9 cellular contexts compared by ENCODE assay signal in the genomic region with DNA sequence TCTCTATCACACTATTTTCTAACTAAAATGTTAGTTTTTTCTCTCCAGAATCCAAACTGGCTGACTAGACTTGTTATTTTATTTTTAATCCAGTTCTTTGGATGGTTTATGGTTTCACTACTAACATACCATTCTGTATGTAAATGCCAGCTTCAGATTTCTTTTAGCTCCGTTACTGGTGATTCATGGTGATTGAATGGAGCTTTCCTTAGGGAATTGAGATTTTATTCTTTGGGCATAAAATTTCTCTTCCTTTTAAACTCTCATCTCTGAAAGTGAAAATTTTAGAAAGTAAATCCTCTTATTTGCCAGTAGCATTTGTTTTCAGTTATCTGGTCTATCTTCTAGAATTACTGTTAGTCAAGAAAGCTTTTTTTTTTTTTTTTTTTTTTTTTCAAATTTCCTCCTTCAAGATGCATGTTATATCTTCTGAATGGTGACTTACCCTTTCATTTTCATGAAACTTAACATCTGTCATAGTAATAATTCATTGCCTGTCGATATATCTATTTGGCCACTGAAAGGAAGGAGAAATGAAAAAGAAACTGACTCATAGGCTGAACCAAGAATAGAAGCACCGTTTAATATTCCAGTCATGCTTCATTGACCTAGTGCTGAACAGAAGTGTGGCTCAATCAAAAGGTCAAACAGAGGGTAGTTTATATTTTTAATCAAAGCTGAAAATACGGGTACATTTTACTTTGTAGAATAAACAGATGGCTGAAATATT. TPM values are rescaled to one million over a fixed set of nuclear protein-coding genes. Genes with fewer than 3 reads are reported as not detected.
DNase-seq lines count a peak whose midpoint lies in the region; ATAC-seq and TF ChIP-seq lines count a peak whose summit lies in the region.
"Had no signal": no experiment of that assay in that cellular context is flagged by ENCODE, and none has a peak within 500 bp of the region (broad histone marks: within the 10 kb centered on the region; RNA-seq: fewer than 3 reads in every experiment).

No MANE protein-coding gene starts in this region.

- peak overlapping the region; percentile 90 for H3K27ac Mint-ChIP-seq in chondrocyte (ENCODE audit: unreplicated experiment)
- H3K27ac Mint-ChIP-seq in endodermal cell = no peak overlapping the region

- H3K9me3 Mint-ChIP-seq in chondrocyte (ENCODE audit: low read depth) (no peaks in the 10 kb centered on the region), endodermal cell (no peaks in the 10 kb centered on the region)

- no peak overlapping the region for H4K8ac ChIP-seq in IMR-90 (ENCODE audit: low read depth in 2 of 2, low read length in 2 of 2)

- POLR2A ChIA-PET in IMR-90 (lab: Charles Lee; ENCODE audit: unreplicated experiment) = no interaction called here

- intact Hi-C loops in IMR-90 (cut with micrococcal nuclease) = no loop called here

- no peak for TF ChIP-seq CTCF in IMR-90 (conservative IDR thresholded peaks at IDR 0.05; ENCODE audit: low read depth, low read length)
- no peak for TF ChIP-seq CTCF in chondrocyte (IDR thresholded peaks at IDR 0.05)
- no peak for TF ChIP-seq CTCF in endodermal cell (conservative IDR thresholded peaks at IDR 0.05)
- no peak for TF ChIP-seq CTCF in suprapubic skin (IDR thresholded peaks at IDR 0.05)

- no peaks in the 10 kb centered on the region for H3K27me3 ChIP-seq in IMR-90 (ENCODE audit: control insufficient read depth, insufficient read depth, low read length)
- H3K27me3 ChIP-seq in endodermal cell (ENCODE audit: control insufficient read depth, insufficient read depth, low read length, poor library complexity, severe bottlenecking) = peaks cover 41% of the 10 kb centered on the region
- H3K27me3 ChIP-seq in suprapubic skin = no peaks in the 10 kb centered on the region

- peaks cover 2 to 4% of the 10 kb centered on the region in 2 experiments; a peak in 3 of 4 replicates for H3K79me1 ChIP-seq in IMR-90 (ENCODE audit: low read depth in 1 of 2, low read length in 2 of 2)

- WGBS in IMR-90 (ENCODE audit: extremely low coverage in 2 of 2, insufficient read length in 1 of 2), 2 experiments = 40% methylated on average over 1 of the region's 4 CpGs; no CpG with 5 or more reads in 1 of the 2 experiments
- WGBS in endodermal cell (ENCODE audit: insufficient coverage in 1 of 2, insufficient read length in 1 of 2), 2 experiments = 82 to 94% methylated on average over 2 to 4 of the region's 4 CpGs
- WGBS in suprapubic skin = 36% methylated on average over 4 of the region's 4 CpGs

- H3K4ac ChIP-seq in IMR-90 (ENCODE audit: low read depth, low read length) = no peak overlapping the region

- H2AFZ ChIP-seq in IMR-90 (replicated peaks; ENCODE audit: low read length, poor library complexity) = no peak overlapping the region

- no peak for TF ChIP-seq POLR2A in IMR-90 (IDR thresholded peaks at IDR 0.05; ENCODE audit: low read depth, low read length)
- no peak for TF ChIP-seq POLR2A in suprapubic skin (IDR thresholded peaks at IDR 0.05)

- H3K36me3 Mint-ChIP-seq in chondrocyte (ENCODE audit: low read depth) = peaks cover 1% of the 10 kb centered on the region
- no peaks in the 10 kb centered on the region for H3K36me3 Mint-ChIP-seq in endodermal cell (ENCODE audit: low read depth)

- DNase-seq in IMR-90 = peak; percentile 53
- no peak for DNase-seq in chondrocyte (ENCODE audit: low spot score)
- DNase-seq in mucosa of gallbladder (ENCODE audit: low spot score) = no peak
- DNase-seq in HT-29 (ENCODE audit: low spot score) = no peak
- DNase-seq in endodermal cell = no peak
- DNase-seq in suprapubic skin (ENCODE audit: low spot score in 2 of 2) = no peak

- H3K4me1 ChIP-seq in IMR-90 (ENCODE audit: control insufficient read depth, insufficient read depth, low read length) = peaks cover 4% of the 10 kb centered on the region
- no peaks in the 10 kb centered on the region for H3K4me1 ChIP-seq in endodermal cell (ENCODE audit: control insufficient read depth, insufficient read depth, low read length)
- H3K4me1 ChIP-seq in suprapubic skin = peaks cover 30% of the 10 kb centered on the region

- H2BK120ac ChIP-seq in IMR-90 (ENCODE audit: low read depth, low read length) = no peak overlapping the region

- no peak overlapping the region for H4K91ac ChIP-seq in IMR-90 (ENCODE audit: insufficient read depth, low read depth, low read length)

- no peak overlapping the region for H2BK20ac ChIP-seq in IMR-90 (ENCODE audit: low read depth, low read length)

- no peak overlapping the region for H2AK5ac ChIP-seq in IMR-90 (ENCODE audit: low read depth, low read length)

- H3K9ac ChIP-seq in IMR-90 (ENCODE audit: low read depth, low read length) (no peak overlapping the region), endodermal cell (ENCODE audit: extremely low read depth, low read length, poor library complexity, severe bottlenecking) (no peak overlapping the region)

- H3K4me3 ChIP-seq in IMR-90 (ENCODE audit: insufficient read depth, low read depth, low read length) (no peak overlapping the region), endodermal cell (ENCODE audit: low read length) (no peak overlapping the region), suprapubic skin (no peak overlapping the region)

- no peak overlapping the region for H3K14ac ChIP-seq in IMR-90 (replicated peaks; ENCODE audit: low read depth, low read length)

- H4K20me1 ChIP-seq in IMR-90 (ENCODE audit: insufficient read depth, low read length) = no peaks in the 10 kb centered on the region

- no peak overlapping the region for H2BK15ac ChIP-seq in IMR-90 (ENCODE audit: low read depth, low read length)

- H2AK9ac ChIP-seq in IMR-90 (replicated peaks; ENCODE audit: low read depth, low read length, poor library complexity) = no peak overlapping the region

- no peak overlapping the region for H3K18ac ChIP-seq in IMR-90 (ENCODE audit: low read depth, low read length)

- CTCF ChIA-PET in IMR-90 (lab: Yijun Ruan, JAX) = no interaction called here

- H3K4me3 Mint-ChIP-seq in chondrocyte (ENCODE audit: unreplicated experiment) (peak overlapping the region; percentile 46), endodermal cell (no peak overlapping the region)

- H3K9me1 ChIP-seq in IMR-90 (ENCODE audit: insufficient read depth, low read length) = peaks cover 6% of the 10 kb centered on the region; the same call in 1 of the 2 replicates

- no peaks in the 10 kb centered on the region for H3K36me3 ChIP-seq in IMR-90 (ENCODE audit: control insufficient read depth, insufficient read depth, low read length)
- no peaks in the 10 kb centered on the region for H3K36me3 ChIP-seq in endodermal cell (ENCODE audit: control insufficient read depth, insufficient read depth, low read length)
- H3K36me3 ChIP-seq in suprapubic skin = no peaks in the 10 kb centered on the region

- no peak overlapping the region for H4K5ac ChIP-seq in IMR-90 (ENCODE audit: low read depth, low read length)

- no peaks in the 10 kb centered on the region for H3K9me3 ChIP-seq in IMR-90 (ENCODE audit: control insufficient read depth, insufficient read depth, low read length)
- no peaks in the 10 kb centered on the region for H3K9me3 ChIP-seq in endodermal cell (ENCODE audit: control insufficient read depth, low read length)
- H3K9me3 ChIP-seq in suprapubic skin = no peaks in the 10 kb centered on the region

- H3K27ac ChIP-seq in IMR-90 (ENCODE audit: insufficient read depth, low read length) (no peak overlapping the region), endodermal cell (ENCODE audit: low read depth, low read length) (no peak overlapping the region), suprapubic skin (no peak overlapping the region)

- H3K4me1 Mint-ChIP-seq in chondrocyte (ENCODE audit: low read depth) (peaks cover 66% of the 10 kb centered on the region), endodermal cell (peaks cover 16% of the 10 kb centered on the region)

- in situ Hi-C loops in IMR-90 (cut with MboI; ENCODE audit: low sequenced_read_pairs) = no loop called here

- H3K4me2 ChIP-seq in IMR-90 (ENCODE audit: low read depth, low read length) = 0 out of 2 replicates have a peak overlapping the region, but pooled peaks have one; percentile 27

- dilution Hi-C loops in IMR-90 (cut with HindIII; ENCODE audit: low sequenced_read_pairs, unreplicated experiment) = no loop called here

- H3K23ac ChIP-seq in IMR-90 (ENCODE audit: low read depth, low read length) = no peak overlapping the region

- H3K27me3 Mint-ChIP-seq in chondrocyte (ENCODE audit: low read depth) (no peaks in the 10 kb centered on the region), endodermal cell (ENCODE audit: insufficient read depth) (peaks cover 64% of the 10 kb centered on the region)

- BruUV-seq in IMR-90 (replicated peaks; lab: Mats Ljungman, UMichigan) = no TSS peak

- ATAC-seq in GM18502 (IDR thresholded peaks at IDR 0.05; ENCODE audit: poor library complexity, unreplicated experiment) (peak; percentile 88), GM21576 (IDR thresholded peaks at IDR 0.05; ENCODE audit: unreplicated experiment) (peak; percentile 91), IMR-90 (ENCODE audit: low read depth) (peak; percentile 50)

- TF ChIP-seq EP300 in suprapubic skin (IDR thresholded peaks at IDR 0.05) = no peak

- H2BK5ac ChIP-seq in IMR-90 (ENCODE audit: low read depth, low read length, poor library complexity, severe bottlenecking) = peak overlapping the region; percentile 86

- H3K56ac ChIP-seq in IMR-90 (ENCODE audit: extremely low read depth, insufficient read depth, low read length) = no peak overlapping the region

- TF ChIP-seq RAD21 in IMR-90 (IDR thresholded peaks at IDR 0.05; ENCODE audit: low read length) = no peak

RNA-seq across cellular contexts. Expression of a gene that starts 6.4 kb away (rescaled TPM):
- 17.6 and 20.6 TPM in 2 replicates for total RNA-seq in IMR-90 (2012; rRNA removed)
- 6.5 and 7.0 TPM in 2 replicates for polyA plus RNA-seq in IMR-90 (2012; rRNA removed)
- polyA plus RNA-seq in IMR-90 (2012; cell fraction: cytosol; rRNA removed) = 3.4 and 3.7 TPM in 2 replicates
- 1.2 and 2.1 TPM in 2 replicates for polyA plus RNA-seq in IMR-90 (2012; cell fraction: nucleus; rRNA removed; ENCODE audit: low replicate concordance)
- total RNA-seq in chondrocyte = 48.0 to 71.1 TPM (median 67.9 TPM) in 3 replicates
- 65.6 TPM for total RNA-seq in mucosa of gallbladder
- total RNA-seq in HT-29 (2014; rRNA removed; shearing (Covaris generic)) = 33.7 and 37.0 TPM in 2 replicates
- total RNA-seq in endodermal cell = 1 to 10 TPM; 1.9 to 2.7 TPM
- polyA plus RNA-seq in endodermal cell (2013, experiment 1 of 2) = 2.4 TPM
- 2.3 TPM for polyA plus RNA-seq in endodermal cell (2013, experiment 2 of 2)
- total RNA-seq in suprapubic skin = 10 to 100 TPM; 30.7 to 65.9 (median 49.4) TPM

RNA-seq across cellular contexts. Expression of a gene that starts 29.3 kb away (rescaled TPM):
- total RNA-seq in IMR-90 (2012; rRNA removed) = 3.4 and 4.4 TPM in 2 replicates
- polyA plus RNA-seq in IMR-90 (2012; rRNA removed) = 11.3 and 14.3 TPM in 2 replicates
- polyA plus RNA-seq in IMR-90 (2012; cell fraction: cytosol; rRNA removed) = 5.6 and 7.5 TPM in 2 replicates
- polyA plus RNA-seq in IMR-90 (2012; cell fraction: nucleus; rRNA removed; ENCODE audit: low replicate concordance) = 3.0 and 6.5 TPM in 2 replicates
- total RNA-seq in chondrocyte = 45.2 to 48.6 TPM (median 45.5 TPM) in 3 replicates
- 43.6 TPM for total RNA-seq in mucosa of gallbladder
- total RNA-seq in HT-29 (2014; rRNA removed; shearing (Covaris generic)) = 20.2 and 22.4 TPM in 2 replicates
- total RNA-seq in endodermal cell = 10 to 100 TPM; 16.3 to 20.1 TPM
- 24.9 TPM for polyA plus RNA-seq in endodermal cell (2013, experiment 1 of 2)
- 25.9 TPM for polyA plus RNA-seq in endodermal cell (2013, experiment 2 of 2)
- total RNA-seq in suprapubic skin = 10 to 100 TPM; 31.7 to 37.4 (median 35.5) TPM

RNA-seq across cellular contexts. Expression of a gene that starts 46.8 kb away (rescaled TPM):
- not detected in 2 replicates for total RNA-seq in IMR-90 (2012; rRNA removed)
- not detected in 2 replicates for polyA plus RNA-seq in IMR-90 (2012; rRNA removed)
- polyA plus RNA-seq in IMR-90 (2012; cell fraction: cytosol; rRNA removed) = not detected in 2 replicates
- not detected in 2 replicates for polyA plus RNA-seq in IMR-90 (2012; cell fraction: nucleus; rRNA removed; ENCODE audit: low replicate concordance)
- not detected in 3 replicates for total RNA-seq in chondrocyte
- total RNA-seq in mucosa of gallbladder = not detected
- not detected in 2 replicates for total RNA-seq in HT-29 (2014; rRNA removed; shearing (Covaris generic))
- not detected for total RNA-seq in endodermal cell
- not detected for polyA plus RNA-seq in endodermal cell (2013, experiment 1 of 2)
- not detected for polyA plus RNA-seq in endodermal cell (2013, experiment 2 of 2)
- total RNA-seq in suprapubic skin = not detected
- total RNA-seq: lung microvascular endothelial cell had no signal
